6 cellular contexts compared by ENCODE assay signal in the genomic region with DNA sequence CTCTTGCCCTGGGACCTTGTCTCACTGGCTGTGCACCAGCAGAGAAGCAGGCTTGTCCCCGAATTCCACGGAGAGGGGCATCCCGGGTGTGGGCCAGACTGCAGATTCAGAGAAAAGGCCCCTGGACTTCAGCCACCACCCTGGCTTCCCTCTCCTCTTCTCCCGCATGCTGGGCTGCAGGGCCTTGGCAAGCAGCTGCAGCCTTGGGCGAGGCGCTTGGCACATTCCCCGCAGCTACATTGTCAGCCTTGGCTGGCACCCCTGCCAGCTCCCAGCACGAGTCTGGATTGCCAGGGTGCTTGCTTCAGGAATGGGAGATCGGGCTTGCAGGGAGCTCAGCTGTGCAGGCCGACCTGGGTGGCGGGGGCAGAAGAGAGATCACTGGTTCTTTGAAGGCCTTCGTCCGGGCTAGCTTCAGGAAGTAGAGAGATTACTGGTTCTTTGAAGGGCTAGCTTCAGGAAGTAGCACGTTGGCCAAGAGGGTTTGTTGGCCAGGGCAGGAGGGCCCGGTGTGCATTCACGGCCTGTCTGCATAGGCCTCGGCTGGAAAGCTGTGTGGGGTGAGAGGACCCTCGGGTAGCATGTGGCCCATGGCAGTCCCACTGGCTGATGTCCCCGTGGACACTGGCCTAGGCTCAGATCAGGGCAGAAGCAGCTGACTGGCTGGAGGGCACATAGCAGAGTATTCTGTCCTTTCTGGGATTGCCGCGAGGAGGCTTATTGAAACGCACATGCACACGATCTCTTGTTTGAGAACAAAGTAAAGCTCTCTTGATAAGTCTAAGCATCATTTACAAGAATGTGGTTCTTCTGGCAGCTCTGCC. TPM values are rescaled to one million over a fixed set of nuclear protein-coding genes. Genes with fewer than 3 reads are reported as not detected.
A peak's percentile ranks its signal among the peaks of the same experiment; 100 is the strongest.
DNase-seq lines count a peak whose midpoint lies in the region; ATAC-seq and TF ChIP-seq lines count a peak whose summit lies in the region.

No MANE protein-coding gene starts in this region.

- H3K4me3 ChIP-seq in AG09309 (ENCODE audit: control insufficient read depth, low read depth, low read length) = peak overlapping the region; percentile 26; the same call in 1 of the 2 replicates

- TF ChIP-seq CTCF in AG09309 (IDR thresholded peaks at IDR 0.05; ENCODE audit: control insufficient read depth, insufficient read depth, low read depth, low read length, missing control alignments) = no peak

- no peak for DNase-seq in AG09309 (ENCODE audit: low read depth)
- peak; percentile 67 for DNase-seq in NCI-H1105 (lab: John Stamatoyannopoulos, UW)
- DNase-seq in epithelial cell of prostate (ENCODE audit: low read depth, low spot score) = no peak
- DNase-seq in sciatic nerve (ENCODE audit: low spot score) = no peak
- DNase-seq in central memory CD4-positive, alpha-beta T cell = no peak

- intact Hi-C loops in sciatic nerve (cut with DNase I) = no loop called here

- peak overlapping the region; percentile 17 for H3K27ac ChIP-seq in epithelial cell of prostate

- ATAC-seq in sciatic nerve (peak; percentile 2), HG02884 (IDR thresholded peaks at IDR 0.05; ENCODE audit: unreplicated experiment) (no peak)

RNA-seq across cellular contexts. Expression of a gene that starts 2.7 kb away (rescaled TPM):
- total RNA-seq in sciatic nerve = 10.1 TPM

RNA-seq across cellular contexts. Expression of a gene that starts 3.1 kb away (rescaled TPM):
- total RNA-seq in sciatic nerve = 124 TPM

RNA-seq across cellular contexts. Expression of a gene that starts 36.7 kb away (rescaled TPM):
- 73.1 TPM for total RNA-seq in sciatic nerve

RNA-seq across cellular contexts. Expression of a gene that starts 39.6 kb away (rescaled TPM):
- total RNA-seq in sciatic nerve = 23.2 TPM

RNA-seq across cellular contexts. Expression of a gene that starts 53.5 kb away (rescaled TPM):
- total RNA-seq in sciatic nerve = 1.1 TPM
